ENCODE assay signal across 20 cellular contexts in the genomic region with DNA sequence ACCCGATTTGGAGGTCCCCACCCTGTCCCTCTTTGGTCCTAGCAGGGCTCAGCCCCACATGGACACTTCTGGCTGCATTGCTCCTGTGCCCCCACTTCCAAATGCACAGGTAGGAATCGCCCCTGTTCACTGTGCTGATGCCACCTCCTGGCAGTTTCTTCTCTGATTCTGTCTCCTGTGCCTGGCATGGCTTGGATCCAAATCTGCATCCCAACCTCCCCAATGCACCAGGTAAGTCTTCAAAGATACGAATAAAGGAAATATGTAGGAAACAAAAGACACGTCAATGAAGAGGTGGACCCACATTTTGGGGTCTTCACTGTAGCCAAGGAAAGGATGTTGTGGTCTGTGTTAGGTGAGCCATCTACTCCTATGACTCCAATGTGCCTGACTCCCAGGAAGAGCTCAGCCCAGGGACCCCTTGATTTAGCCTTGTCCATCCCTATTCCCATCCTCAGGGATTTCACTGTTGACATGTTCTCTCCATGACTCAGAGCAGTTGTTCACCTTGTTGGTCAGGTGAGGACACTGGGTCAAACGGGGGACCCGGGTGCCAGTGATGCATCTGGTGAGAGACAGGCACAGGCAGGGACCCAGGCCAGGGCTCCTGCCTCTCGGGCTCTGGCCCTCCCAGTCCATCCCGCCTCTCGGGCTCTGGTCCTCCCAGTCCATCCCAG.
A peak's percentile ranks its signal among the peaks of the same experiment; 100 is the strongest.
DNase-seq lines count a peak whose midpoint lies in the region; ATAC-seq and TF ChIP-seq lines count a peak whose summit lies in the region.
"Had no signal": no experiment of that assay in that cellular context is flagged by ENCODE, and none has a peak within 500 bp of the region (broad histone marks: within the 10 kb centered on the region; RNA-seq: fewer than 3 reads in every experiment).

No MANE protein-coding gene starts in this region.

- H3K4me1 ChIP-seq in left ventricle myocardium inferior (peaks cover 27% of the 10 kb centered on the region), neuronal stem cell (ENCODE audit: control insufficient read depth in 2 of 2, insufficient read depth in 1 of 2, low read depth in 1 of 2, low read length in 2 of 2) (peaks cover 0 to 20% of the 10 kb centered on the region in 2 donors)
- H3K4me1 ChIP-seq: Caco-2 had no signal

- H3K4me1 Mint-ChIP-seq in stimulated activated naive CD8-positive, alpha-beta T cell treated with anti-CD3 and anti-CD28 coated beads, Interleukin-15, amount 100 ng/mL, for 72 hours, result peaks cover 5% of the 10 kb centered on the region
- H3K4me1 Mint-ChIP-seq: B cell; CD4-positive, CD25-positive, alpha-beta regulatory T cell had no signal

- no peak overlapping the region for H2BK120ac ChIP-seq in neuronal stem cell (ENCODE audit: low read depth, low read length)

- H3K27me3 Mint-ChIP-seq in stimulated activated naive CD8-positive, alpha-beta T cell treated with anti-CD3 and anti-CD28 coated beads, Interleukin-15, amount 100 ng/mL, for 72 hours, result peaks cover 28% of the 10 kb centered on the region
- H3K27me3 Mint-ChIP-seq: CD4-positive, CD25-positive, alpha-beta regulatory T cell had no signal

- no peak overlapping the region for H2BK12ac ChIP-seq in neuronal stem cell (ENCODE audit: low read length)

- H3K14ac ChIP-seq in neuronal stem cell (ENCODE audit: low read length), result no peak overlapping the region

- H3K27me3 ChIP-seq in left ventricle myocardium inferior (ENCODE audit: low read depth) (no peaks in the 10 kb centered on the region), neuronal stem cell (ENCODE audit: control insufficient read depth in 3 of 3, insufficient read depth in 3 of 3, low read depth in 1 of 3, low read length in 3 of 3) (no peaks in the 10 kb centered on the region)
- H3K27me3 ChIP-seq: BLaER1 had no signal

- no peak overlapping the region for H3K4me3 Mint-ChIP-seq in stimulated activated naive CD8-positive, alpha-beta T cell treated with anti-CD3 and anti-CD28 coated beads, Interleukin-15, amount 100 ng/mL, for 72 hours
- H3K4me3 Mint-ChIP-seq: B cell; CD4-positive, CD25-positive, alpha-beta regulatory T cell; CD8-positive, alpha-beta T cell; GM23338; H9 had no signal

- no peak for DNase-seq in left ventricle myocardium inferior
- DNase-seq in Right ventricle myocardium superior, result no peak
- no peak for DNase-seq in stimulated activated naive CD8-positive, alpha-beta T cell treated with anti-CD3 and anti-CD28 coated beads, Interleukin-15, Interleukin-2, amounts not matched to agents 100 U/mL and 50 U/mL, for 24 hours
- no peak for DNase-seq in stimulated activated naive CD8-positive, alpha-beta T cell treated with anti-CD3 and anti-CD28 coated beads, Interleukin-15, amount 100 ng/mL, for 72 hours
- DNase-seq in neuronal stem cell (ENCODE audit: low spot score), result no peak
- DNase-seq in NAMALWA (ENCODE audit: low spot score), result no peak
- DNase-seq in substantia nigra (lab: John Stamatoyannopoulos, UW), result no peak
- DNase-seq: Caco-2; CD4-positive, CD25-positive, alpha-beta regulatory T cell; CD8-positive, alpha-beta T cell; DMS153; DND-41; H9 had no signal

- no peaks in the 10 kb centered on the region for H3K79me1 ChIP-seq in neuronal stem cell (ENCODE audit: low read depth, low read length)

- H4K91ac ChIP-seq in neuronal stem cell (ENCODE audit: low read depth, low read length, poor library complexity), result no peak overlapping the region

- H3K27ac ChIP-seq in left ventricle myocardium inferior (replicated peaks) (peak overlapping the region; percentile 81), neuronal stem cell (replicated peaks; ENCODE audit: low read length) (no peak overlapping the region), substantia nigra (ENCODE audit: low read depth, low read length, poor library complexity, severe bottlenecking) (no peak overlapping the region)
- H3K27ac ChIP-seq: 22Rv1, BLaER1, C4-2B had no signal

- no peak for TF ChIP-seq CTCF in left ventricle myocardium inferior (IDR thresholded peaks at IDR 0.05; ENCODE audit: borderline replicate concordance)

- H3K9me3 ChIP-seq in left ventricle myocardium inferior (replicated peaks) (peaks cover 6% of the 10 kb centered on the region), neuronal stem cell (replicated peaks in 1 of 2; ENCODE audit: control insufficient read depth in 2 of 2, insufficient read depth in 1 of 2, low read depth in 1 of 2, low read length in 2 of 2) (no peaks in the 10 kb centered on the region)
- H3K9me3 ChIP-seq: BLaER1, Caco-2 had no signal

- no peak overlapping the region for H2AFZ ChIP-seq in neuronal stem cell (ENCODE audit: low read length)
- H2AFZ ChIP-seq: GM23338 had no signal

- H3K18ac ChIP-seq in neuronal stem cell (ENCODE audit: low read length), result peak overlapping the region; percentile 62

- H3K23ac ChIP-seq in neuronal stem cell (ENCODE audit: low read depth, low read length, poor library complexity), result no peak overlapping the region

- H3K9me3 Mint-ChIP-seq in stimulated activated naive CD8-positive, alpha-beta T cell treated with anti-CD3 and anti-CD28 coated beads, Interleukin-15, amount 100 ng/mL, for 72 hours, result no peaks in the 10 kb centered on the region
- H3K9me3 Mint-ChIP-seq: CD8-positive, alpha-beta T cell; GM23338 had no signal

- no peak overlapping the region for H3K4me2 ChIP-seq in neuronal stem cell (ENCODE audit: insufficient read depth, low read length, poor library complexity, severe bottlenecking)
- H3K4me2 ChIP-seq: BLaER1, GM23338 had no signal

- H3K36me3 ChIP-seq in left ventricle myocardium inferior (no peaks in the 10 kb centered on the region), neuronal stem cell (replicated peaks in 1 of 2; ENCODE audit: control insufficient read depth in 2 of 2, insufficient read depth in 2 of 2, low read length in 2 of 2) (no peaks in the 10 kb centered on the region)
- H3K36me3 ChIP-seq: BLaER1 had no signal

- no peak overlapping the region for H4K8ac ChIP-seq in neuronal stem cell (ENCODE audit: low read depth, low read length)

- H3K4me3 ChIP-seq in left ventricle myocardium inferior, result no peak overlapping the region
- no peak overlapping the region for H3K4me3 ChIP-seq in neuronal stem cell (ENCODE audit: low read length in 2 of 2)
- H3K4me3 ChIP-seq: BLaER1, GM23338 had no signal

- no peak overlapping the region for H3K9ac ChIP-seq in neuronal stem cell (ENCODE audit: low read depth, low read length, poor library complexity)
- H3K9ac ChIP-seq: BLaER1 had no signal

- intact Hi-C loops in left ventricle myocardium inferior (cut with micrococcal nuclease), result no loop called here
- intact Hi-C loops in Right ventricle myocardium superior (cut with DNase I), result no loop called here

- H2AK5ac ChIP-seq in neuronal stem cell (ENCODE audit: low read depth, low read length), result no peak overlapping the region

- H2BK15ac ChIP-seq in neuronal stem cell (ENCODE audit: low read length), result no peak overlapping the region

- no peak overlapping the region for H3K27ac Mint-ChIP-seq in stimulated activated naive CD8-positive, alpha-beta T cell treated with anti-CD3 and anti-CD28 coated beads, Interleukin-15, amount 100 ng/mL, for 72 hours
- H3K27ac Mint-ChIP-seq: B cell; CD4-positive, CD25-positive, alpha-beta regulatory T cell; CD8-positive, alpha-beta T cell; GM23338 had no signal

- H2BK5ac ChIP-seq in neuronal stem cell (ENCODE audit: low read length), result no peak overlapping the region

- no peak overlapping the region for H3K4ac ChIP-seq in neuronal stem cell (ENCODE audit: low read length)

- ATAC-seq in Right ventricle myocardium superior (ENCODE audit: poor library complexity), result no peak
- peak; percentile 12 for ATAC-seq in stimulated activated naive CD8-positive, alpha-beta T cell treated with anti-CD3 and anti-CD28 coated beads, Interleukin-15, Interleukin-2, amounts not matched to agents 100 U/mL and 50 U/mL, for 24 hours
- no peak for ATAC-seq in stimulated activated naive CD8-positive, alpha-beta T cell treated with anti-CD3 and anti-CD28 coated beads, Interleukin-15, amount 100 ng/mL, for 72 hours
- no peak for ATAC-seq in GM21737 (IDR thresholded peaks at IDR 0.05; ENCODE audit: unreplicated experiment)
- ATAC-seq: CD8-positive, alpha-beta T cell; HCT116 had no signal

- WGBS in neuronal stem cell (ENCODE audit: extremely low coverage in 2 of 2, insufficient read length in 2 of 2, insufficient replicate concordance in 1 of 2), 2 donors, result no CpG with 5 or more reads among the region's 9 CpGs
